ENCODE assay signal across 8 cellular contexts in genomic region chr5:16935271-16936149, GRCh38. TPM values are rescaled to one million over a fixed set of nuclear protein-coding genes. Genes with fewer than 3 reads are reported as not detected.
DNase-seq lines count a peak whose midpoint lies in the region; ATAC-seq lines count a peak whose summit lies in the region.

No MANE protein-coding gene starts in this region.

- ATAC-seq in GM19452 (IDR thresholded peaks at IDR 0.05; ENCODE audit: unreplicated experiment) (peak; percentile 53), HG03565 (IDR thresholded peaks at IDR 0.05; ENCODE audit: unreplicated experiment) (peak; percentile 34), HG03025 (IDR thresholded peaks at IDR 0.05; ENCODE audit: low FRiP score, unreplicated experiment) (no peak)
- peak; percentile 58 for ATAC-seq in stimulated activated naive CD8-positive, alpha-beta T cell treated with anti-CD3 and anti-CD28 coated beads, Interleukin-15, amount 100 ng/mL, for 72 hours

- peaks cover 25% of the 10 kb centered on the region for H3K4me1 ChIP-seq in ectodermal cell (ENCODE audit: control insufficient read depth, insufficient read depth, low read length)

- no peaks in the 10 kb centered on the region for H3K9me3 ChIP-seq in ectodermal cell (ENCODE audit: control insufficient read depth, low read length)

- H3K4me3 ChIP-seq in ectodermal cell (ENCODE audit: insufficient read depth, low read depth, low read length) = peak overlapping the region; percentile 90

- peaks cover 33% of the 10 kb centered on the region for H3K4me1 Mint-ChIP-seq in stimulated activated naive CD8-positive, alpha-beta T cell treated with anti-CD3 and anti-CD28 coated beads, Interleukin-15, amount 100 ng/mL, for 72 hours

- peak overlapping the region; percentile 78 to 88 for H3K4me3 Mint-ChIP-seq in stimulated activated naive CD8-positive, alpha-beta T cell treated with anti-CD3 and anti-CD28 coated beads, Interleukin-15, amount 100 ng/mL, for 72 hours

- H3K27me3 ChIP-seq in ectodermal cell (ENCODE audit: control insufficient read depth, insufficient read depth, low read length, poor library complexity, severe bottlenecking) = peaks cover 43% of the 10 kb centered on the region

- no peak overlapping the region for H3K27ac Mint-ChIP-seq in stimulated activated naive CD8-positive, alpha-beta T cell treated with anti-CD3 and anti-CD28 coated beads, Interleukin-15, amount 100 ng/mL, for 72 hours

- no peak overlapping the region for H3K27ac ChIP-seq in ectodermal cell (ENCODE audit: insufficient read depth, low read depth, low read length, poor library complexity, severe bottlenecking)

- no peaks in the 10 kb centered on the region for H3K36me3 ChIP-seq in ectodermal cell (ENCODE audit: control insufficient read depth, insufficient read depth, low read length)

- DNase-seq in COLO668 (lab: John Stamatoyannopoulos, UW; ENCODE audit: unreplicated experiment) (peak; percentile 83), SW480 (ENCODE audit: low spot score) (peak; percentile 73), medulla oblongata (ENCODE audit: extremely low spot score) (peak; percentile 31)
- DNase-seq in stimulated activated naive CD8-positive, alpha-beta T cell treated with anti-CD3 and anti-CD28 coated beads, Interleukin-15, amount 100 ng/mL, for 72 hours = peak; percentile 28 to 48

- no peaks in the 10 kb centered on the region for H3K9me3 Mint-ChIP-seq in stimulated activated naive CD8-positive, alpha-beta T cell treated with anti-CD3 and anti-CD28 coated beads, Interleukin-15, amount 100 ng/mL, for 72 hours

- peaks cover 77% of the 10 kb centered on the region for H3K27me3 Mint-ChIP-seq in stimulated activated naive CD8-positive, alpha-beta T cell treated with anti-CD3 and anti-CD28 coated beads, Interleukin-15, amount 100 ng/mL, for 72 hours

- 0% methylated on average over 83 of the region's 83 CpGs for WGBS in ectodermal cell, 2 experiments

RNA-seq across cellular contexts. Expression of gene MYO10, which starts 0.6 kb away (rescaled TPM):
- polyA plus RNA-seq in ectodermal cell (2013, experiment 1 of 4) = 84.3 TPM
- polyA plus RNA-seq in ectodermal cell (2013, experiment 2 of 4) = 96.7 TPM
- polyA plus RNA-seq in ectodermal cell (2013, experiment 3 of 4) = 65.1 TPM
- 73.8 TPM for polyA plus RNA-seq in ectodermal cell (2013, experiment 4 of 4)

Comparison
In these comparisons a context has a peak if more than half of its experiments do, and no peak if none do; other contexts are left out.
1. DNase-seq: peak in every context shown above with its lines; median percentile 83 in COLO668; 73 in SW480; 38 in stimulated activated naive CD8-positive, alpha-beta T cell treated with anti-CD3 and anti-CD28 coated beads, Interleukin-15, amount 100 ng/mL, for 72 hours; 31 in medulla oblongata.